In genomic region chrX:13607996-13608365, GRCh38 we compare ENCODE assay signal across 21 cellular contexts. TPM values are rescaled to one million over a fixed set of nuclear protein-coding genes. Genes with fewer than 3 reads are reported as not detected.
DNase-seq lines count a peak whose midpoint lies in the region; ATAC-seq, FAIRE-seq and TF ChIP-seq lines count a peak whose summit lies in the region.
"Had no signal": no experiment of that assay in that cellular context is flagged by ENCODE, and none has a peak within 500 bp of the region (broad histone marks: within the 10 kb centered on the region; RNA-seq: fewer than 3 reads in every experiment).

No MANE protein-coding gene starts in this region.

- H3K27ac ChIP-seq in astrocyte (ENCODE audit: low read depth, low read length) (no peak overlapping the region), hepatocyte (peak overlapping the region; percentile 68)

- no peaks in the 10 kb centered on the region for H3K36me3 ChIP-seq in astrocyte (ENCODE audit: insufficient read depth, low read length)
- no peaks in the 10 kb centered on the region for H3K36me3 ChIP-seq in hepatocyte (replicated peaks; ENCODE audit: insufficient read depth, low read depth)

- H3K4me2 ChIP-seq in astrocyte (ENCODE audit: low read length), result no peak overlapping the region
- no peak overlapping the region for H3K4me2 ChIP-seq in hepatocyte

- H3K9me3 Mint-ChIP-seq in astrocyte (ENCODE audit: unreplicated experiment) (no peaks in the 10 kb centered on the region), nephron progenitor cell (peaks cover 11% of the 10 kb centered on the region)
- H3K9me3 Mint-ChIP-seq in natural killer cell treated with Interleukin-12 subunit alpha and Interleukin-12 subunit beta and Interleukin-15 and Interleukin-18, amount 100 ng/mL, for 72 hours, result no peaks in the 10 kb centered on the region

- H3K27me3 ChIP-seq in astrocyte (ENCODE audit: insufficient read depth, low read length) (no peaks in the 10 kb centered on the region), hepatocyte (no peaks in the 10 kb centered on the region)

- H4K20me1 ChIP-seq in astrocyte (ENCODE audit: insufficient read depth, low read length) (no peaks in the 10 kb centered on the region), hepatocyte (ENCODE audit: insufficient read depth, poor library complexity, severe bottlenecking) (no peaks in the 10 kb centered on the region)

- H3K27me3 Mint-ChIP-seq in astrocyte (ENCODE audit: low read depth, unreplicated experiment) (peaks cover 2% of the 10 kb centered on the region), nephron progenitor cell (ENCODE audit: low read depth, poor library complexity) (no peaks in the 10 kb centered on the region)
- peaks cover 0 to 3% of the 10 kb centered on the region in 2 donors for H3K27me3 Mint-ChIP-seq in natural killer cell treated with Interleukin-12 subunit alpha and Interleukin-12 subunit beta and Interleukin-15 and Interleukin-18, amount 100 ng/mL, for 72 hours

- H3K9me3 ChIP-seq in astrocyte (ENCODE audit: insufficient read depth, low read depth, low read length) (no peaks in the 10 kb centered on the region), hepatocyte (ENCODE audit: low read depth) (no peaks in the 10 kb centered on the region)

- 64% methylated on average over 2 of the region's 2 CpGs for WGBS in hepatocyte (ENCODE audit: low lambda C conversion rate, missing lambda C conversion rate)

- H3K9ac ChIP-seq in astrocyte (ENCODE audit: low read length), result no peak overlapping the region

- TF ChIP-seq CTCF in astrocyte (IDR thresholded peaks at IDR 0.05; ENCODE audit: insufficient read depth, low read depth, low read length), result no peak
- TF ChIP-seq CTCF in hepatocyte (IDR thresholded peaks at IDR 0.05; ENCODE audit: poor library complexity), result no peak
- TF ChIP-seq CTCF in nephron progenitor cell (IDR thresholded peaks at IDR 0.05), result no peak

- H3K27ac Mint-ChIP-seq in astrocyte (ENCODE audit: unreplicated experiment), result no peak overlapping the region
- peak overlapping the region; percentile 3 for H3K27ac Mint-ChIP-seq in nephron progenitor cell
- no peak overlapping the region for H3K27ac Mint-ChIP-seq in natural killer cell treated with Interleukin-12 subunit alpha and Interleukin-12 subunit beta and Interleukin-15 and Interleukin-18, amount 100 ng/mL, for 72 hours
- H3K27ac Mint-ChIP-seq: CD8-positive, alpha-beta memory T cell; H9 had no signal

- no peak for TF ChIP-seq EP300 in Ishikawa (IDR thresholded peaks at IDR 0.05; ENCODE audit: borderline replicate concordance)

- no peaks in the 10 kb centered on the region for H3K4me1 Mint-ChIP-seq in astrocyte (ENCODE audit: low read depth, unreplicated experiment)
- H3K4me1 Mint-ChIP-seq in nephron progenitor cell, result peaks cover 12% of the 10 kb centered on the region
- H3K4me1 Mint-ChIP-seq in natural killer cell treated with Interleukin-12 subunit alpha and Interleukin-12 subunit beta and Interleukin-15 and Interleukin-18, amount 100 ng/mL, for 72 hours (ENCODE audit: low read depth in 2 of 2), result no peaks in the 10 kb centered on the region
- H3K4me1 Mint-ChIP-seq: CD8-positive, alpha-beta memory T cell had no signal

- H3K4me1 ChIP-seq in astrocyte (ENCODE audit: insufficient read depth, low read length), result no peaks in the 10 kb centered on the region
- H3K4me1 ChIP-seq in hepatocyte (ENCODE audit: insufficient read depth), result no peaks in the 10 kb centered on the region

- in situ Hi-C loops in G401 (cut with HindIII; ENCODE audit: low sequenced_read_pairs), result no loop called here

- H3K4me3 Mint-ChIP-seq in astrocyte (ENCODE audit: unreplicated experiment) (no peak overlapping the region), nephron progenitor cell (no peak overlapping the region)
- no peak overlapping the region for H3K4me3 Mint-ChIP-seq in natural killer cell treated with Interleukin-12 subunit alpha and Interleukin-12 subunit beta and Interleukin-15 and Interleukin-18, amount 100 ng/mL, for 72 hours
- H3K4me3 Mint-ChIP-seq: CD8-positive, alpha-beta memory T cell; H9 had no signal

- no peaks in the 10 kb centered on the region for H3K36me3 Mint-ChIP-seq in astrocyte (ENCODE audit: low read depth, unreplicated experiment)
- H3K36me3 Mint-ChIP-seq in nephron progenitor cell (ENCODE audit: low read depth), result no peaks in the 10 kb centered on the region
- no peaks in the 10 kb centered on the region for H3K36me3 Mint-ChIP-seq in natural killer cell treated with Interleukin-12 subunit alpha and Interleukin-12 subunit beta and Interleukin-15 and Interleukin-18, amount 100 ng/mL, for 72 hours
- H3K36me3 Mint-ChIP-seq: CD8-positive, alpha-beta memory T cell had no signal

- H3K4me3 ChIP-seq in astrocyte (ENCODE audit: insufficient read depth, low read depth, low read length), result no peak overlapping the region
- no peak overlapping the region for H3K4me3 ChIP-seq in hepatocyte

- H3K79me2 ChIP-seq in astrocyte (ENCODE audit: insufficient read depth, low read length) (no peaks in the 10 kb centered on the region), hepatocyte (no peaks in the 10 kb centered on the region)

- H2AFZ ChIP-seq in astrocyte (ENCODE audit: low read depth, low read length) (no peak overlapping the region), hepatocyte (no peak overlapping the region)

- no peak for ATAC-seq in natural killer cell treated with Interleukin-12 subunit alpha and Interleukin-12 subunit beta and Interleukin-15 and Interleukin-18, amount 100 ng/mL, for 72 hours

- no peaks in the 10 kb centered on the region for H3K9me2 ChIP-seq in hepatocyte (replicated peaks; ENCODE audit: insufficient read depth)

- no peak for TF ChIP-seq RAD21 in Ishikawa (IDR thresholded peaks at IDR 0.05; ENCODE audit: low read depth)

- DNase-seq in astrocyte (ENCODE audit: low read depth) (no peak), hepatocyte (ENCODE audit: low spot score) (no peak), nephron progenitor cell (no peak), DMS53 (lab: John Stamatoyannopoulos, UW) (no peak), GDM1 (lab: John Stamatoyannopoulos, UW) (no peak), G401 (ENCODE audit: low spot score) (no peak)
- no peak for DNase-seq in natural killer cell treated with Interleukin-12 subunit alpha and Interleukin-12 subunit beta and Interleukin-15 and Interleukin-18, amount 100 ng/mL, for 72 hours (ENCODE audit: low spot score)
- DNase-seq: CD8-positive, alpha-beta memory T cell; EL; H9; IMR-90; NCI-H146; NCI-H2171 treated with DMSO at 0.1 percent for 48 hours; NCI-H774; SIG-M5 had no signal

- peak; percentile 88 for FAIRE-seq in astrocyte (lab: Jason Lieb, UNC)

TF ChIP-seq in Ishikawa, 13 proteins besides CTCF, POLR2A, EP300 and RAD21:
- no peak for TF ChIP-seq USF1 (IDR thresholded peaks at IDR 0.05)
- TF ChIP-seq ZBTB7A (IDR thresholded peaks at IDR 0.05; ENCODE audit: low read depth), result no peak
- no peak for TF ChIP-seq REST (IDR thresholded peaks at IDR 0.05; ENCODE audit: low read depth)
- TF ChIP-seq YY1 (IDR thresholded peaks at IDR 0.05; ENCODE audit: low read depth), result no peak
- 0 out of 2 replicates have a peak, but pooled peaks have one; percentile 16 for TF ChIP-seq TEAD4 (IDR thresholded peaks at IDR 0.05)
- no peak for TF ChIP-seq FOXM1 (IDR thresholded peaks at IDR 0.05; ENCODE audit: borderline replicate concordance, low read depth)
- TF ChIP-seq CEBPB (IDR thresholded peaks at IDR 0.05), result no peak

RNA-seq across cellular contexts. Expression of gene EGFL6, which starts 38.6 kb away (rescaled TPM):
- 0.18 TPM in 1 of 2 replicates, not detected in the other for total RNA-seq in astrocyte
- total RNA-seq in hepatocyte, result 115 and 116 TPM in 2 replicates
- 131 and 144 TPM in 2 replicates for polyA plus RNA-seq in hepatocyte
- 1 to 10 TPM; 3.2 to 5.0 TPM for total RNA-seq in natural killer cell treated with Interleukin-12 subunit alpha and Interleukin-12 subunit beta and Interleukin-15 and Interleukin-18, amount 100 ng/mL, for 72 hours
- total RNA-seq in G401 (2014; rRNA removed; shearing (Covaris generic)), result 3.7 and 9.5 TPM in 2 replicates
- total RNA-seq: HT-29, IMR-90, LHCN-M2, NCI-H460 had no signal
- polyA plus RNA-seq: AG04450; BJ; CD8-positive, alpha-beta memory T cell; IMR-90 had no signal

RNA-seq across cellular contexts. Expression of gene TCEANC, which starts 45.0 kb away (rescaled TPM):
- total RNA-seq in astrocyte, result 1.0 and 2.3 TPM in 2 replicates
- total RNA-seq in hepatocyte, result 5.4 and 5.5 TPM in 2 replicates
- 1.8 and 2.0 TPM in 2 replicates for polyA plus RNA-seq in hepatocyte
- 1 to 10 TPM; 2.8 to 4.2 TPM for total RNA-seq in natural killer cell treated with Interleukin-12 subunit alpha and Interleukin-12 subunit beta and Interleukin-15 and Interleukin-18, amount 100 ng/mL, for 72 hours
- total RNA-seq in G401 (2014; rRNA removed; shearing (Covaris generic)), result 0.81 and 2.3 TPM in 2 replicates

Comparison
In these comparisons a context has a peak if more than half of its experiments do, and no peak if none do; other contexts are left out.
1. RNA of gene EGFL6, which starts 38.6 kb away (total RNA-seq): 115 to 116 TPM in hepatocyte; 3.7 to 9.5 TPM in G401, 3.2 to 5.0 TPM in natural killer cell treated with Interleukin-12 subunit alpha and Interleukin-12 subunit beta and Interleukin-15 and Interleukin-18, amount 100 ng/mL, for 72 hours and 0.18 TPM in astrocyte; every median in the first group is over 10 times any median in the second.